ENCODE assay signal across 8 cellular contexts in the genomic region with DNA sequence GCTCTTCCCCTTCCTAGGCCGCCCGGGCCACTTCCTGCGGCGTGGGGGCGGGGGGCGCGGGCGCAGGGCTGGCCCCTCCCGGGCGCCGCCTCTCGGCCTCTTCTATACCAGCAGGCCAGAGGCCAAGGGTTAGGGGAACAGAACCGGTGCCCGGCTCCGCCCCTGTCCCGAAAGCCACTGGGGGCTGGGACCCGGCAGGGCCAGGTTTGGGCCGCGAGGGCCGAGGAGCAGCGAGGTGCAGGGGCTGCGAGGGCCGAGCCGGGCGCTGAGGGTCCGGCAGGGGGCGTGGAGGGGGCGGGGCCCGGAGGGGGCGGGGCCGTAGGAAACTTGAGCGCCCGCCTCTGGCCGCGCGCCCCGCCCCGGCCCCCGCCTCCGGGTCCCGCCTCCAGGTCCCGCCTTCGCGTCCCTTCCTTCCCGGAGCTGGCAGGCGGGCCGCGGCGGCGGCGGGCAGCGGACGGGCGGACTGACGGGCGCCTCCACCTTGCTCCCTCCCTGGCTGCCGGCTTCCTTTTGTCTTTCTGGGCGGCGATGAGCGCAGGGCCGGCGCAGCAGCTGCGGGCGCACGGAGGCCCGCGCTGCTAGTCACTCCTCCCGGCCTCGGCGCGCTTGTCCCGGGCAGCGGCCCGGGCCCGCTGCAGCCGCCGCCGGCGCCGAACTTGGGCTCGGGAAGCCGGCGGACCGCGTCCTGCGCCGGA. TPM values are rescaled to one million over a fixed set of nuclear protein-coding genes. Genes with fewer than 3 reads are reported as not detected.
DNase-seq lines count a peak whose midpoint lies in the region; ATAC-seq and TF ChIP-seq lines count a peak whose summit lies in the region.

A gene (plus strand): TSS at position 426 of the 695 bp plus-strand sequence. CDS start 116,854 bp downstream, outside the sequence.

- DNase-seq in GM10266 (ENCODE audit: extremely low spot score) (peak; percentile 98), HAP-1 (ENCODE audit: low spot score in 2 of 2) (peak; percentile 93 to 95), MM.1S (peak; percentile 93), SW 1271 (lab: John Stamatoyannopoulos, UW) (peak; percentile 56 to 84), cardiac septum (ENCODE audit: low spot score) (peak; percentile 95), pons (ENCODE audit: low spot score) (peak; percentile 82), type B pancreatic cell (ENCODE audit: extremely low spot score, unreplicated experiment) (peak; percentile 92)
- DNase-seq in activated naive CD8-positive, alpha-beta T cell treated with anti-CD3 and anti-CD28 coated beads, Interleukin-2, amount 50 U/mL, for 24 hours, result peak; percentile 88

- H3K36me3 ChIP-seq in HAP-1 (replicated peaks) (no peaks in the 10 kb centered on the region), MM.1S (replicated peaks; ENCODE audit: insufficient read depth, low read length) (no peaks in the 10 kb centered on the region)

- H3K36me3 Mint-ChIP-seq in activated naive CD8-positive, alpha-beta T cell treated with anti-CD3 and anti-CD28 coated beads, Interleukin-2, amount 50 U/mL, for 24 hours (ENCODE audit: low read depth), result peaks cover 4% of the 10 kb centered on the region
- no peaks in the 10 kb centered on the region for H3K36me3 Mint-ChIP-seq in type B pancreatic cell

- peaks cover 17% of the 10 kb centered on the region for H3K4me1 ChIP-seq in HAP-1
- 0 out of 2 replicates have a peak, but pooled peaks cover 4% of the 10 kb centered on the region for H3K4me1 ChIP-seq in MM.1S (ENCODE audit: low read length)

- H3K9ac ChIP-seq in MM.1S (ENCODE audit: low read length), result peak within 1 kb of the TSS; percentile 74

- H3K4me3 Mint-ChIP-seq in activated naive CD8-positive, alpha-beta T cell treated with anti-CD3 and anti-CD28 coated beads, Interleukin-2, amount 50 U/mL, for 24 hours, result peak within 1 kb of the TSS; percentile 97
- peak within 1 kb of the TSS; percentile 96 for H3K4me3 Mint-ChIP-seq in type B pancreatic cell

- H2AFZ ChIP-seq in MM.1S (ENCODE audit: low read length), result peak within 1 kb of the TSS; percentile 87

- H4K20me1 ChIP-seq in MM.1S (ENCODE audit: insufficient read depth, low read length), result peaks cover 12% of the 10 kb centered on the region; the same call in 1 of the 2 replicates

- H3F3A ChIP-seq in MM.1S (ENCODE audit: insufficient read depth, low read length), result peaks cover 20% of the 10 kb centered on the region

- H3K27me3 ChIP-seq in HAP-1 (ENCODE audit: low read depth) (no peaks in the 10 kb centered on the region), MM.1S (replicated peaks; ENCODE audit: insufficient read depth, low read length) (no peaks in the 10 kb centered on the region)

- H3K4me1 Mint-ChIP-seq in activated naive CD8-positive, alpha-beta T cell treated with anti-CD3 and anti-CD28 coated beads, Interleukin-2, amount 50 U/mL, for 24 hours, result peaks cover 76% of the 10 kb centered on the region
- peaks cover 17% of the 10 kb centered on the region for H3K4me1 Mint-ChIP-seq in type B pancreatic cell (ENCODE audit: unreplicated experiment)

- H3K27me3 Mint-ChIP-seq in activated naive CD8-positive, alpha-beta T cell treated with anti-CD3 and anti-CD28 coated beads, Interleukin-2, amount 50 U/mL, for 24 hours, result no peaks in the 10 kb centered on the region
- peaks cover 35% of the 10 kb centered on the region for H3K27me3 Mint-ChIP-seq in type B pancreatic cell

- H3K4me3 ChIP-seq in HAP-1 (peak within 1 kb of the TSS; percentile 68), MM.1S (ENCODE audit: low read length) (peak within 1 kb of the TSS; percentile 87)

- H3K9me3 ChIP-seq in HAP-1, result no peaks in the 10 kb centered on the region
- H3K9me3 ChIP-seq in MM.1S (replicated peaks; ENCODE audit: insufficient read depth, low read length), result no peaks in the 10 kb centered on the region

- TF ChIP-seq CTCF in GM10266 (IDR thresholded peaks at IDR 0.05; ENCODE audit: control insufficient read depth, insufficient read depth, low read depth, missing control alignments), result peak; percentile 49
- peak; percentile 51 for TF ChIP-seq CTCF in MM.1S (IDR thresholded peaks at IDR 0.05; ENCODE audit: low read length)
- TF ChIP-seq CTCF in type B pancreatic cell (conservative IDR thresholded peaks at IDR 0.05), result peak; percentile 74

- H3K4me2 ChIP-seq in MM.1S (ENCODE audit: low read depth, low read length), result peak within 1 kb of the TSS; percentile 99

- peak; percentile 70 for ATAC-seq in activated naive CD8-positive, alpha-beta T cell treated with anti-CD3 and anti-CD28 coated beads, Interleukin-2, amount 50 U/mL, for 24 hours

- H3K79me2 ChIP-seq in MM.1S (ENCODE audit: low read length), result peaks cover 47% of the 10 kb centered on the region

- H3K27ac Mint-ChIP-seq in activated naive CD8-positive, alpha-beta T cell treated with anti-CD3 and anti-CD28 coated beads, Interleukin-2, amount 50 U/mL, for 24 hours, result peak within 1 kb of the TSS; percentile 88
- peak within 1 kb of the TSS; percentile 78 for H3K27ac Mint-ChIP-seq in type B pancreatic cell

- peak within 1 kb of the TSS; percentile 63; the same call in 1 of the 2 replicates for H3K27ac ChIP-seq in MM.1S (ENCODE audit: low read length)

- no peaks in the 10 kb centered on the region for H3K9me2 ChIP-seq in MM.1S (replicated peaks; ENCODE audit: insufficient read depth, low read length)

- no peaks in the 10 kb centered on the region for H3K9me3 Mint-ChIP-seq in activated naive CD8-positive, alpha-beta T cell treated with anti-CD3 and anti-CD28 coated beads, Interleukin-2, amount 50 U/mL, for 24 hours
- H3K9me3 Mint-ChIP-seq in type B pancreatic cell, result no peaks in the 10 kb centered on the region

- intact Hi-C loops in cardiac septum (cut with DNase I), result loop anchor here (2.0 kb wide), 1 partner anchor 102 kb away; no protein-coding TSS in a partner anchor

- in situ Hi-C loops in HAP-1 (cut with MboI; ENCODE audit: low sequenced_read_pairs), result no loop called here

RNA-seq across cellular contexts. Expression of the gene that starts here (rescaled TPM):
- total RNA-seq in cardiac septum, result 21.6 TPM
- total RNA-seq in type B pancreatic cell (ENCODE audit: low replicate concordance), result 13.4 and 17.8 TPM in 2 replicates

Comparison
In these comparisons a context has a peak if more than half of its experiments do, and no peak if none do; other contexts are left out.
1. Peak in every context shown above with its lines: DNase-seq, ATAC-seq, H3K4me3 ChIP-seq and H3K27ac ChIP-seq.